Comparison of ENCODE assay signal across 15 cellular contexts in the genomic region with DNA sequence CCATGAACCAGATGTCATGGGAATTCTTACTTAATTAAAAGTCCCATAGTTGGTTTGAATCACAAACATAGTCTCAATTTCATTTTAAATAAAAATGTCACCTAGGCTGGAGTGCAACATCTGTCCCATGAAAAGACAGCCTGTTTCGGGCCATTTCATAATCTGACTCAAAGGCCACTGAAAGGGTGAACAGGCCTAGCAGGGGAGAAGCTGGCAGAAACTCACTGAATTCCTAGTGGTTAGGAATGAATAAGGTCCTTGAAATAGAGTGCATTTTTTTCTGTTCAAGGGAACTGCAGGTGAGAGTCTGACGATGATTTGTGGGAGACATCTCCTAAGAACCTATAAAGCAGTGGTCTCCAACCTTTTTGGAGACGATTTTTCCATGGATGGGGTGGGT. TPM values are rescaled to one million over a fixed set of nuclear protein-coding genes. Genes with fewer than 3 reads are reported as not detected.
A peak's percentile ranks its signal among the peaks of the same experiment; 100 is the strongest.
DNase-seq lines count a peak whose midpoint lies in the region; ATAC-seq, FAIRE-seq and TF ChIP-seq lines count a peak whose summit lies in the region.
"Had no signal": no experiment of that assay in that cellular context is flagged by ENCODE, and none has a peak within 500 bp of the region (broad histone marks: within the 10 kb centered on the region; RNA-seq: fewer than 3 reads in every experiment).

No MANE protein-coding gene starts in this region.

- no peak for FAIRE-seq in HepG2 (lab: Jason Lieb, UNC)
- FAIRE-seq: GM19239 had no signal

- H2AFZ ChIP-seq in HepG2 (ENCODE audit: low read length): no peak overlapping the region
- H2AFZ ChIP-seq in SK-N-SH (ENCODE audit: low read depth): no peak overlapping the region

- H4K20me1 ChIP-seq in HepG2 (ENCODE audit: insufficient read depth, low read length) (no peaks in the 10 kb centered on the region), SK-N-SH (ENCODE audit: insufficient read depth) (no peaks in the 10 kb centered on the region)
- H4K20me1 ChIP-seq: BLaER1 had no signal

- H3K36me3 ChIP-seq in HepG2 (replicated peaks in 1 of 2; ENCODE audit: control insufficient read depth in 1 of 2, insufficient read depth in 2 of 2, low read length in 2 of 2) (no peaks in the 10 kb centered on the region), thyroid gland (no peaks in the 10 kb centered on the region), SK-N-SH (replicated peaks in 1 of 2; ENCODE audit: control insufficient read depth in 1 of 2, insufficient read depth in 2 of 2, low read length in 1 of 2) (no peaks in the 10 kb centered on the region)
- H3K36me3 ChIP-seq: BLaER1 had no signal

- TF ChIP-seq RAD21 in HepG2 (CRISPR knock-in tag; IDR thresholded peaks at IDR 0.05): no peak
- no peak for TF ChIP-seq RAD21 in SK-N-SH (IDR thresholded peaks at IDR 0.05; ENCODE audit: low read length)

- H3F3A ChIP-seq in SK-N-SH (replicated peaks; ENCODE audit: insufficient read depth): no peaks in the 10 kb centered on the region

- TF ChIP-seq POLR2A in HepG2 (IDR thresholded peaks at IDR 0.05; ENCODE audit: insufficient read depth in 1 of 2, low read depth in 2 of 2, low read length in 2 of 2) (no peak), thyroid gland (IDR thresholded peaks at IDR 0.05) (no peak)

- H3K4me1 ChIP-seq in HepG2 (ENCODE audit: insufficient read depth, low read length) (peaks cover 20% of the 10 kb centered on the region), thyroid gland (peaks cover 0 to 6% of the 10 kb centered on the region in 2 donors), SK-N-SH (ENCODE audit: control insufficient read depth in 1 of 2, insufficient read depth in 2 of 2, low read depth in 1 of 2, low read length in 1 of 2) (no peaks in the 10 kb centered on the region; a peak in 1 of 4 replicates)
- H3K4me1 ChIP-seq: BLaER1 had no signal

- POLR2A ChIA-PET in HepG2 (lab: Yijun Ruan, JAX): no interaction called here
- POLR2A ChIA-PET in SK-N-SH (lab: Yijun Ruan, JAX): no interaction called here

- H3K4me3 ChIP-seq in choroid plexus epithelial cell (ENCODE audit: low read depth, low read length) (no peak overlapping the region), HepG2 (replicated peaks in 1 of 3; ENCODE audit: insufficient read depth in 1 of 3, low read depth in 2 of 3, low read length in 3 of 3) (no peak overlapping the region), thyroid gland (replicated peaks in 1 of 3) (no peak overlapping the region), SK-N-SH (ENCODE audit: low read depth in 2 of 2, low read length in 1 of 2) (no peak overlapping the region)
- H3K4me3 ChIP-seq: BLaER1 had no signal

- no peaks in the 10 kb centered on the region for H3K9me3 ChIP-seq in HepG2 (ENCODE audit: low read length)
- H3K9me3 ChIP-seq in thyroid gland: no peaks in the 10 kb centered on the region
- H3K9me3 ChIP-seq in SK-N-SH: no peaks in the 10 kb centered on the region
- H3K9me3 ChIP-seq: BLaER1 had no signal

- H3K79me2 ChIP-seq in HepG2 (ENCODE audit: insufficient read depth, low read length) (no peaks in the 10 kb centered on the region), SK-N-SH (ENCODE audit: insufficient read depth) (no peaks in the 10 kb centered on the region)

- no TSS peak for BruUV-seq in HepG2 (replicated peaks; lab: Mats Ljungman, UMichigan)

- H3K27ac ChIP-seq in HepG2 (ENCODE audit: extremely low read length, insufficient read depth, low read length) (no peak overlapping the region), thyroid gland (no peak overlapping the region), SK-N-SH (ENCODE audit: low read depth in 2 of 2, low read length in 1 of 2) (no peak overlapping the region)
- H3K27ac ChIP-seq: BLaER1 had no signal

- H3K4me2 ChIP-seq in HepG2 (ENCODE audit: low read depth, low read length) (peak overlapping the region; percentile 18; the same call in 1 of the 2 replicates), SK-N-SH (no peak overlapping the region)
- H3K4me2 ChIP-seq: BLaER1 had no signal

- H3K9ac ChIP-seq in HepG2 (ENCODE audit: insufficient read depth, low read depth, low read length) (no peak overlapping the region), SK-N-SH (no peak overlapping the region)
- H3K9ac ChIP-seq: BLaER1 had no signal

- H3K27me3 ChIP-seq in HepG2 (ENCODE audit: control insufficient read depth in 1 of 2, insufficient read depth in 2 of 2, low read length in 2 of 2) (no peaks in the 10 kb centered on the region; a peak in 1 of 5 replicates), thyroid gland (no peaks in the 10 kb centered on the region), SK-N-SH (ENCODE audit: insufficient read depth) (no peaks in the 10 kb centered on the region)
- H3K27me3 ChIP-seq: BLaER1 had no signal

- in situ Hi-C loops in HepG2 (cut with HindIII; ENCODE audit: extremely low pct_ligation_motif_present, low pct_unique_long_range_greater_than_20kb): no loop called here

- intact Hi-C loops in HepG2 (cut with micrococcal nuclease; ENCODE audit: unreplicated experiment): no loop called here
- intact Hi-C loops in thyroid gland (cut with DNase I): no loop called here

- CTCF ChIA-PET in HepG2 (lab: Yijun Ruan, JAX; ENCODE audit: low intra/inter-chr PET ratio, low total read pairs) (no interaction called here), SK-N-SH (lab: Yijun Ruan, JAX) (no interaction called here)

- TF ChIP-seq EP300 in HepG2 (IDR thresholded peaks at IDR 0.05; ENCODE audit: low read depth in 2 of 2, low read length in 2 of 2) (no peak), HepG2 (CRISPR knock-in tag; IDR thresholded peaks at IDR 0.05; ENCODE audit: borderline replicate concordance) (no peak), SK-N-SH (IDR thresholded peaks at IDR 0.05; ENCODE audit: borderline replicate concordance in 1 of 2, low read depth in 1 of 2, low read length in 1 of 2) (no peak)

- no peaks in the 10 kb centered on the region for H3K9me2 ChIP-seq in SK-N-SH

- no peak for TF ChIP-seq CTCF in choroid plexus epithelial cell (conservative IDR thresholded peaks at IDR 0.05; ENCODE audit: low read depth, low read length)
- TF ChIP-seq CTCF in HepG2 (CRISPR knock-in tag; IDR thresholded peaks at IDR 0.05): no peak
- TF ChIP-seq CTCF in thyroid gland (IDR thresholded peaks at IDR 0.05): peak in 1 of 6 experiments; percentile 18
- no peak for TF ChIP-seq CTCF in SK-N-SH (IDR thresholded peaks at IDR 0.05)

- DNase-seq in DMS79 treated with DMSO at 0.1 percent for 48 hours (lab: John Stamatoyannopoulos, UW) (peak; percentile 35), DMS79 (lab: John Stamatoyannopoulos, UW) (no peak), choroid plexus epithelial cell (ENCODE audit: low read depth) (peak; percentile 28), HepG2 (ENCODE audit: low spot score) (peak; percentile 20), thyroid gland (peak; percentile 21 to 48), SK-N-SH (no peak), kidney glomerular epithelial cell (lab: John Stamatoyannopoulos, UW) (no peak)
- DNase-seq: 8988T; AML-193; CD4-positive, CD25-positive, alpha-beta regulatory T cell; GF-D8; H9 had no signal

- peak; percentile 71 for ATAC-seq in HepG2
- no peak for ATAC-seq in HG03520 (IDR thresholded peaks at IDR 0.05; ENCODE audit: unreplicated experiment)

- 3% methylated on average over 3 of the region's 3 CpGs for WGBS in HepG2 (ENCODE audit: low lambda C conversion rate)
- WGBS in thyroid gland, 2 donors: 40 to 49% methylated on average over 3 of the region's 3 CpGs
- WGBS in SK-N-SH (ENCODE audit: low lambda C conversion rate): 87% methylated on average over 3 of the region's 3 CpGs

TF ChIP-seq in SK-N-SH, 30 proteins besides CTCF, POLR2A, EP300 and RAD21 (continues in another document):
- TF ChIP-seq SIN3A (IDR thresholded peaks at IDR 0.05; ENCODE audit: borderline replicate concordance, low read depth, low read length) (no peak), YY1 (IDR thresholded peaks at IDR 0.05; ENCODE audit: low read depth) (no peak), POLR2AphosphoS5 (IDR thresholded peaks at IDR 0.05; ENCODE audit: low read depth, low read length) (no peak)

RNA-seq across cellular contexts. Expression of a gene that starts 44.0 kb away (rescaled TPM):
- total RNA-seq in HepG2 (2016; rRNA removed; fragmentation: Illumina TruSeq; extraction: Trizol) (32.2 and 34.6 TPM in 2 replicates), thyroid gland (10 to 100 TPM; 54.3 to 95.2 (median 67.7) TPM)
- total RNA-seq in HepG2 (2016; cell fraction: cytosol; rRNA removed; fragmentation: Illumina TruSeq; extraction: Trizol; ENCODE audit: low read depth): 45.1 and 57.1 TPM in 2 replicates
- 33.1 and 33.7 TPM in 2 replicates for total RNA-seq in HepG2 (2016; cell fraction: insoluble cytoplasmic fraction; rRNA removed; fragmentation: Illumina TruSeq; extraction: Trizol)
- total RNA-seq in HepG2 (2016; cell fraction: membrane; rRNA removed; fragmentation: Illumina TruSeq; extraction: Trizol): 19.0 and 22.9 TPM in 2 replicates
- total RNA-seq in HepG2 (2016; cell fraction: nucleus; rRNA removed; fragmentation: Illumina TruSeq; extraction: Trizol): 45.7 and 47.2 TPM in 2 replicates
- polyA plus RNA-seq in HepG2 (2011; rRNA removed) (13.1 and 15.0 TPM in 2 replicates), SK-N-SH (2012; rRNA removed) (6.8 and 7.3 TPM in 2 replicates)
- polyA plus RNA-seq in HepG2 (2011; cell fraction: cytosol; rRNA removed): 7.8 and 12.0 TPM in 2 replicates
- polyA plus RNA-seq in HepG2 (2011; cell fraction: nucleus; rRNA removed): 12.3 and 15.8 TPM in 2 replicates
- polyA plus RNA-seq in HepG2 (2012): 24.1 and 37.2 TPM in 2 replicates
- 4.5 and 5.4 TPM in 2 replicates for polyA plus RNA-seq in HepG2 (2016; cell fraction: cytosol; fragmentation: Illumina TruSeq; extraction: Trizol; ENCODE audit: low read depth)
- polyA plus RNA-seq in HepG2 (2016; cell fraction: insoluble cytoplasmic fraction; fragmentation: Illumina TruSeq; extraction: Trizol; ENCODE audit: low read depth): 36.3 and 36.8 TPM in 2 replicates
- 6.1 and 8.5 TPM in 2 replicates for polyA plus RNA-seq in HepG2 (2016; cell fraction: membrane; fragmentation: Illumina TruSeq; extraction: Trizol; ENCODE audit: low read depth)
- 32.6 and 38.7 TPM in 2 replicates for polyA plus RNA-seq in HepG2 (2016; cell fraction: nucleus; fragmentation: Illumina TruSeq; extraction: Trizol; ENCODE audit: insufficient read depth, low read depth)
- 5.1 and 12.0 TPM in 2 replicates for polyA minus RNA-seq in HepG2 (2011; rRNA and poly(A)+ RNA removed; ENCODE audit: low replicate concordance)
- polyA minus RNA-seq in HepG2 (2011; cell fraction: cytosol; rRNA and poly(A)+ RNA removed): 10.9 and 14.1 TPM in 2 replicates
- 65.3 and 67.1 TPM in 2 replicates for polyA minus RNA-seq in HepG2 (2011; cell fraction: nucleus; rRNA and poly(A)+ RNA removed)
- 8.7 and 9.8 TPM in 2 replicates for polyA plus RNA-seq in SK-N-SH (2012; cell fraction: cytosol; rRNA removed)
- polyA plus RNA-seq in SK-N-SH (2012; cell fraction: nucleus; rRNA removed): 8.0 and 11.3 TPM in 2 replicates

Comparison
In these comparisons a context has a peak if more than half of its experiments do, and no peak if none do; other contexts are left out.
1. DNase-seq: peak in DMS79 treated with DMSO at 0.1 percent for 48 hours (single experiment), choroid plexus epithelial cell (single experiment), HepG2 (single experiment) and thyroid gland (2 of 2); none in DMS79 (single experiment), SK-N-SH (single experiment) and kidney glomerular epithelial cell (single experiment).